Comparison of ENCODE assay signal across 25 cellular contexts in the genomic region with DNA sequence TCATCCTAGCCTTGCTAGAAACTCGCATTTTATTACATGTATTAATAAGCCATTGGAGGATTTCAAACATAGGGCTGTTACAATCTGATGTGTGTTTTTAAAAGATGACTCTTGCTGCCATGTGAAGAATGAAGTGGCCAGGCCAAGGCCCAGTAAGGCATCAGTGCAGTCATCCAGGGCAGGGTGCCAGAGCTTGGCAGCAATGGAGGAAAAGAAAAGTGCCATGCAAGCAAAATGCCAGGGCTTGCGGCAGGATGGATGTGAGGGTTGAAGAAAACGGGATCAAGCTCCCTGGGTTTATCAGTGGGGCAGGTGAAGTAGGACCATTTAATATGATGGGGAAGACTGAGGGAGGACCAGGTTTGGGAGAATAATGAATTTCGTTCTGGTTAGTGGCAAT.
"Had no signal": no experiment of that assay in that cellular context is flagged by ENCODE, and none has a peak within 500 bp of the region (broad histone marks: within the 10 kb centered on the region; RNA-seq: fewer than 3 reads in every experiment).

No MANE protein-coding gene starts in this region.

- H3K9me3 Mint-ChIP-seq: activated naive CD4-positive, alpha-beta T cell treated with anti-CD3 and anti-CD28 coated beads, Interleukin-2, amount 50 U/mL, for 72 hours; activated T-cell treated with anti-CD3 and anti-CD28 coated beads, Interleukin-2, amount 50 U/mL, for 72 hours; central memory CD8-positive, alpha-beta T cell; dendritic cell treated with granulocyte-macrophage colony-stimulating factor and Interleukin-4, amounts not matched to agents 40 ng/mL and 50 ng/mL, for 4 days; memory B cell; natural killer cell; T-helper 1 cell treated with Interleukin-12 subunit alpha and Interleukin-12 subunit beta and Interleukin-4 antibody, amounts not matched to agents 30 μg/mL and 1 μg/mL, for 36 hours; WTC11 had no signal

- DNase-seq: activated CD4-positive, alpha-beta T cell treated with anti-CD3 and anti-CD28 coated beads for 4 hours; activated CD8-positive, alpha-beta memory T cell treated with anti-CD3 and anti-CD28 coated beads, Interleukin-2, amount 50 U/mL, for 4 hours; activated CD8-positive, alpha-beta T cell treated with anti-CD3 and anti-CD28 coated beads, Interleukin-2, amount 10 ng/mL, durations not matched to agents 7 days and 5 days; activated gamma-delta T cell; activated T-cell treated with anti-CD3 and anti-CD28 coated beads, Interleukin-2, amount 50 U/mL, for 72 hours; amniotic stem cell; body of pancreas; effector memory CD4-positive, alpha-beta T cell; foreskin melanocyte; mucosa of descending colon; natural killer cell; retina; small intestine; stimulated activated CD4-positive, alpha-beta T cell treated with anti-CD3 and anti-CD28 coated beads, Interleukin-4, amount 100 ng/mL, for 4 hours; stimulated activated CD8-positive, alpha-beta memory T cell treated with anti-CD3 and anti-CD28 coated beads, Interleukin-4, amount 100 ng/mL, for 48 hours; stimulated activated naive CD4-positive, alpha-beta T cell treated with Interleukin-2 at 50 U/mL for 16 hours; trophoblast cell had no signal

- H3K4me1 Mint-ChIP-seq: central memory CD8-positive, alpha-beta T cell; memory B cell; natural killer cell; WTC11 had no signal

- H3K9me3 ChIP-seq: body of pancreas, mucosa of descending colon, neutrophil had no signal

- H3K36me3 ChIP-seq: neutrophil had no signal

- H3K27ac Mint-ChIP-seq: activated CD8-positive, alpha-beta T cell treated with anti-CD3 and anti-CD28 coated beads, Interleukin-2, amount 10 ng/mL, durations not matched to agents 7 days and 5 days; activated naive CD4-positive, alpha-beta T cell treated with anti-CD3 and anti-CD28 coated beads, Interleukin-2, amount 50 U/mL, for 72 hours; activated T-cell treated with anti-CD3 and anti-CD28 coated beads, Interleukin-2, amount 50 U/mL, for 72 hours; dendritic cell treated with granulocyte-macrophage colony-stimulating factor and Interleukin-4, amounts not matched to agents 40 ng/mL and 50 ng/mL, for 4 days; memory B cell; natural killer cell; T-helper 1 cell treated with Interleukin-12 subunit alpha and Interleukin-12 subunit beta and Interleukin-4 antibody, amounts not matched to agents 30 μg/mL and 1 μg/mL, for 36 hours; WTC11 had no signal

- H3K27ac ChIP-seq: body of pancreas, neutrophil had no signal

- ATAC-seq: activated CD8-positive, alpha-beta T cell treated with anti-CD3 and anti-CD28 coated beads, Interleukin-2, amount 10 ng/mL, durations not matched to agents 7 days and 5 days; activated naive CD4-positive, alpha-beta T cell treated with anti-CD3 and anti-CD28 coated beads, Interleukin-2, amount 50 U/mL, for 72 hours; activated T-cell treated with anti-CD3 and anti-CD28 coated beads, Interleukin-2, amount 50 U/mL, for 72 hours; body of pancreas; left lobe of liver; mucosa of descending colon; natural killer cell; WTC11 had no signal

- H3K4me1 ChIP-seq: body of pancreas had no signal

- H3K4me3 Mint-ChIP-seq: activated CD8-positive, alpha-beta T cell treated with anti-CD3 and anti-CD28 coated beads, Interleukin-2, amount 10 ng/mL, durations not matched to agents 7 days and 5 days; activated T-cell treated with anti-CD3 and anti-CD28 coated beads, Interleukin-2, amount 50 U/mL, for 72 hours; central memory CD8-positive, alpha-beta T cell; dendritic cell treated with granulocyte-macrophage colony-stimulating factor and Interleukin-4, amounts not matched to agents 40 ng/mL and 50 ng/mL, for 4 days; memory B cell; natural killer cell; T-helper 1 cell treated with Interleukin-12 subunit alpha and Interleukin-12 subunit beta and Interleukin-4 antibody, amounts not matched to agents 30 μg/mL and 1 μg/mL, for 36 hours; WTC11 had no signal

- H3K36me3 Mint-ChIP-seq: activated naive CD4-positive, alpha-beta T cell treated with anti-CD3 and anti-CD28 coated beads, Interleukin-2, amount 50 U/mL, for 72 hours; memory B cell; natural killer cell; WTC11 had no signal

- H3K27me3 ChIP-seq: body of pancreas had no signal

- H3K4me3 ChIP-seq: body of pancreas, mucosa of descending colon had no signal
